Comparison of ENCODE assay signal across 2 cellular contexts in the genomic region with DNA sequence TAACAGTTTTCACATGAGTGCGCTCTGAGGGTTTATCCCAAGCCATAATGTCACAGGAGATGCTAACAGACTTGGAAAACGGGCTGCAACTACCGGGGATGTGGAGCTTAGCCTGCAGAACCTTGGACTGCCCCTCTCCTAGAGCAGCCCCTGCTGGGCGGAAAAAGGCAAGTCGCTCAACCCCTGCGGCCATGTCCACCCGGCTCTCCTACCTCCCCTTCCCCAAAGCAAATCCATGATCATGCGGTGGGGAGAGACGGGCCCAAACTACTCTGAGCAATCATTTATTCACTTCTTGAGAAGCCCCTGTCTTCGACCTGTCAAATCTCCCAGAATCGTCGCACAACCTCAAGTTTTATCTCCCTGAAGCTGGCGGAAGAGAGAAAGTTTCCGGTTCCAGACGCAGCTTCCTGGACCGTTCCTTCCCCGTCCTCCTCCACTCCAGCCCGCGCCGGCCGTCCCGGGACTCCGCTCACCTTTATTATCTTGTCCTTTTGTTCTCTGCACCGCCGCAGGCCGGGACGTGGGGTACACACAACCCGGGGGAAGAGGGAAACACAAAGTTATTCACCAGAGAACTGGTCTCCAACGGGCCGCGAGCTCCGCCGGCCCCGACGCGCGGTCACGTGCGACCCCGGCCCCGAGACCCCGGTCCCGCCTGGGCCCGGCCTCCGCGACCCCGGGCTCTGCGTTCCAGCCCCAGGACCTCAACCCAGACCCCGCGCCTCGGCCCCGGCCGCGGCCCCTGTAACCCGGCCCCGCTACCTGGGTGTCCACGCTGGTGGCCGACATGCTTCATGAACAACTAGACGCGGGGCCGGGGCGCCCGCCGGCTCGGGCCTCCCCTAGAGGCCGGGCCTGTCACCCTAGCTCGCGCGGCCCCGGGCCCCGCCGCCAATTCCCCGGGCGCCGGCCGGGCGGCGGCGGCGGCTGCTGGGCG.
TF ChIP-seq lines count a peak whose summit lies in the region.

No MANE protein-coding gene starts in this region.

TF ChIP-seq in SK-N-SH treated with all-trans-retinoic acid at 6 μM for 48 hours, 23 proteins besides CTCF, POLR2A, EP300 and RAD21:
- TF ChIP-seq ZNF8 (CRISPR knock-in tag; IDR thresholded peaks at IDR 0.05) (no peak), PPARA (CRISPR knock-in tag; IDR thresholded peaks at IDR 0.05; ENCODE audit: borderline replicate concordance) (no peak), ZFP30 (CRISPR knock-in tag; IDR thresholded peaks at IDR 0.05) (no peak), GLIS3 (CRISPR knock-in tag; IDR thresholded peaks at IDR 0.05) (no peak), ESRRG (CRISPR knock-in tag; IDR thresholded peaks at IDR 0.05) (no peak), ZC3H10 (CRISPR knock-in tag; IDR thresholded peaks at IDR 0.05) (no peak), ISL1 (CRISPR knock-in tag; IDR thresholded peaks at IDR 0.05) (no peak), BACH2 (CRISPR knock-in tag; IDR thresholded peaks at IDR 0.05; ENCODE audit: borderline replicate concordance) (no peak), ZFP3 (CRISPR knock-in tag; IDR thresholded peaks at IDR 0.05) (no peak), SNAI2 (CRISPR knock-in tag; IDR thresholded peaks at IDR 0.05) (no peak), ZNF70 (CRISPR knock-in tag; IDR thresholded peaks at IDR 0.05) (no peak), ARNTL (CRISPR knock-in tag; IDR thresholded peaks at IDR 0.05; ENCODE audit: borderline replicate concordance, low read depth) (no peak), TOX (CRISPR knock-in tag; IDR thresholded peaks at IDR 0.05; ENCODE audit: borderline replicate concordance) (no peak), ZNF565 (CRISPR knock-in tag; conservative IDR thresholded peaks at IDR 0.05; ENCODE audit: low read depth) (no peak), TCF4 (CRISPR knock-in tag; IDR thresholded peaks at IDR 0.05; ENCODE audit: borderline replicate concordance) (no peak), CSDC2 (CRISPR knock-in tag; IDR thresholded peaks at IDR 0.05) (no peak)
- TF ChIP-seq, protein P1, sequence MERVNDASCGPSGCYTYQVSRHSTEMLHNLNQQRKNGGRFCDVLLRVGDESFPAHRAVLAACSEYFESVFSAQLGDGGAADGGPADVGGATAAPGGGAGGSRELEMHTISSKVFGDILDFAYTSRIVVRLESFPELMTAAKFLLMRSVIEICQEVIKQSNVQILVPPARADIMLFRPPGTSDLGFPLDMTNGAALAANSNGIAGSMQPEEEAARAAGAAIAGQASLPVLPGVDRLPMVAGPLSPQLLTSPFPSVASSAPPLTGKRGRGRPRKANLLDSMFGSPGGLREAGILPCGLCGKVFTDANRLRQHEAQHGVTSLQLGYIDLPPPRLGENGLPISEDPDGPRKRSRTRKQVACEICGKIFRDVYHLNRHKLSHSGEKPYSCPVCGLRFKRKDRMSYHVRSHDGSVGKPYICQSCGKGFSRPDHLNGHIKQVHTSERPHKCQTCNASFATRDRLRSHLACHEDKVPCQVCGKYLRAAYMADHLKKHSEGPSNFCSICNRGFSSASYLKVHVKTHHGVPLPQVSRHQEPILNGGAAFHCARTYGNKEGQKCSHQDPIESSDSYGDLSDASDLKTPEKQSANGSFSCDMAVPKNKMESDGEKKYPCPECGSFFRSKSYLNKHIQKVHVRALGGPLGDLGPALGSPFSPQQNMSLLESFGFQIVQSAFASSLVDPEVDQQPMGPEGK (CRISPR knock-in tag; IDR thresholded peaks at IDR 0.05; ENCODE audit: borderline replicate concordance) = no peak
- TF ChIP-seq, protein P2, sequence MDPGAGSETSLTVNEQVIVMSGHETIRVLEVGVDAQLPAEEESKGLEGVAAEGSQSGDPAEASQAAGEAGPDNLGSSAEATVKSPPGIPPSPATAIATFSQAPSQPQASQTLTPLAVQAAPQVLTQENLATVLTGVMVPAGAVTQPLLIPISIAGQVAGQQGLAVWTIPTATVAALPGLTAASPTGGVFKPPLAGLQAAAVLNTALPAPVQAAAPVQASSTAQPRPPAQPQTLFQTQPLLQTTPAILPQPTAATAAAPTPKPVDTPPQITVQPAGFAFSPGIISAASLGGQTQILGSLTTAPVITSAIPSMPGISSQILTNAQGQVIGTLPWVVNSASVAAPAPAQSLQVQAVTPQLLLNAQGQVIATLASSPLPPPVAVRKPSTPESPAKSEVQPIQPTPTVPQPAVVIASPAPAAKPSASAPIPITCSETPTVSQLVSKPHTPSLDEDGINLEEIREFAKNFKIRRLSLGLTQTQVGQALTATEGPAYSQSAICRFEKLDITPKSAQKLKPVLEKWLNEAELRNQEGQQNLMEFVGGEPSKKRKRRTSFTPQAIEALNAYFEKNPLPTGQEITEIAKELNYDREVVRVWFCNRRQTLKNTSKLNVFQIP (CRISPR knock-in tag; IDR thresholded peaks at IDR 0.05; ENCODE audit: borderline replicate concordance, low read depth) = no peak
- TF ChIP-seq, protein P3, sequence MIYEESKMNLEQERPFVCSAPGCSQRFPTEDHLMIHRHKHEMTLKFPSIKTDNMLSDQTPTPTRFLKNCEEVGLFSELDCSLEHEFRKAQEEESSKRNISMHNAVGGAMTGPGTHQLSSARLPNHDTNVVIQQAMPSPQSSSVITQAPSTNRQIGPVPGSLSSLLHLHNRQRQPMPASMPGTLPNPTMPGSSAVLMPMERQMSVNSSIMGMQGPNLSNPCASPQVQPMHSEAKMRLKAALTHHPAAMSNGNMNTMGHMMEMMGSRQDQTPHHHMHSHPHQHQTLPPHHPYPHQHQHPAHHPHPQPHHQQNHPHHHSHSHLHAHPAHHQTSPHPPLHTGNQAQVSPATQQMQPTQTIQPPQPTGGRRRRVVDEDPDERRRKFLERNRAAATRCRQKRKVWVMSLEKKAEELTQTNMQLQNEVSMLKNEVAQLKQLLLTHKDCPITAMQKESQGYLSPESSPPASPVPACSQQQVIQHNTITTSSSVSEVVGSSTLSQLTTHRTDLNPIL (CRISPR knock-in tag; IDR thresholded peaks at IDR 0.05; ENCODE audit: low read depth) = no peak
- TF ChIP-seq, protein P4, sequence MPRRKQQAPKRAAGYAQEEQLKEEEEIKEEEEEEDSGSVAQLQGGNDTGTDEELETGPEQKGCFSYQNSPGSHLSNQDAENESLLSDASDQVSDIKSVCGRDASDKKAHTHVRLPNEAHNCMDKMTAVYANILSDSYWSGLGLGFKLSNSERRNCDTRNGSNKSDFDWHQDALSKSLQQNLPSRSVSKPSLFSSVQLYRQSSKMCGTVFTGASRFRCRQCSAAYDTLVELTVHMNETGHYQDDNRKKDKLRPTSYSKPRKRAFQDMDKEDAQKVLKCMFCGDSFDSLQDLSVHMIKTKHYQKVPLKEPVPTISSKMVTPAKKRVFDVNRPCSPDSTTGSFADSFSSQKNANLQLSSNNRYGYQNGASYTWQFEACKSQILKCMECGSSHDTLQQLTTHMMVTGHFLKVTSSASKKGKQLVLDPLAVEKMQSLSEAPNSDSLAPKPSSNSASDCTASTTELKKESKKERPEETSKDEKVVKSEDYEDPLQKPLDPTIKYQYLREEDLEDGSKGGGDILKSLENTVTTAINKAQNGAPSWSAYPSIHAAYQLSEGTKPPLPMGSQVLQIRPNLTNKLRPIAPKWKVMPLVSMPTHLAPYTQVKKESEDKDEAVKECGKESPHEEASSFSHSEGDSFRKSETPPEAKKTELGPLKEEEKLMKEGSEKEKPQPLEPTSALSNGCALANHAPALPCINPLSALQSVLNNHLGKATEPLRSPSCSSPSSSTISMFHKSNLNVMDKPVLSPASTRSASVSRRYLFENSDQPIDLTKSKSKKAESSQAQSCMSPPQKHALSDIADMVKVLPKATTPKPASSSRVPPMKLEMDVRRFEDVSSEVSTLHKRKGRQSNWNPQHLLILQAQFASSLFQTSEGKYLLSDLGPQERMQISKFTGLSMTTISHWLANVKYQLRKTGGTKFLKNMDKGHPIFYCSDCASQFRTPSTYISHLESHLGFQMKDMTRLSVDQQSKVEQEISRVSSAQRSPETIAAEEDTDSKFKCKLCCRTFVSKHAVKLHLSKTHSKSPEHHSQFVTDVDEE (CRISPR knock-in tag; IDR thresholded peaks at IDR 0.05) = no peak

TF ChIP-seq in H1, 55 proteins besides CTCF, POLR2A, EP300 and RAD21 (continues in another document):
- TF ChIP-seq YY1 (IDR thresholded peaks at IDR 0.05; ENCODE audit: low read depth, low read length) = peak; percentile 59
- TF ChIP-seq NRF1 (IDR thresholded peaks at IDR 0.05; ENCODE audit: low read depth, low read length) = no peak
- TF ChIP-seq, protein P5, sequence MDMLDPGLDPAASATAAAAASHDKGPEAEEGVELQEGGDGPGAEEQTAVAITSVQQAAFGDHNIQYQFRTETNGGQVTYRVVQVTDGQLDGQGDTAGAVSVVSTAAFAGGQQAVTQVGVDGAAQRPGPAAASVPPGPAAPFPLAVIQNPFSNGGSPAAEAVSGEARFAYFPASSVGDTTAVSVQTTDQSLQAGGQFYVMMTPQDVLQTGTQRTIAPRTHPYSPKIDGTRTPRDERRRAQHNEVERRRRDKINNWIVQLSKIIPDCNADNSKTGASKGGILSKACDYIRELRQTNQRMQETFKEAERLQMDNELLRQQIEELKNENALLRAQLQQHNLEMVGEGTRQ (IDR thresholded peaks at IDR 0.05; ENCODE audit: low read length) = no peak
- TF ChIP-seq GABPA (IDR thresholded peaks at IDR 0.05; ENCODE audit: borderline replicate concordance, insufficient read depth, low read length) = peak; percentile 27; the same call in 1 of the 2 replicates
- no peak for TF ChIP-seq KDM1A (IDR thresholded peaks at IDR 0.05; ENCODE audit: borderline replicate concordance, low read length)
- TF ChIP-seq CHD2 (IDR thresholded peaks at IDR 0.05; ENCODE audit: low read length) = no peak
- TF ChIP-seq PHF8 (conservative IDR thresholded peaks at IDR 0.05; ENCODE audit: low read depth, low read length) = peak; percentile 55
- TF ChIP-seq, protein P6, sequence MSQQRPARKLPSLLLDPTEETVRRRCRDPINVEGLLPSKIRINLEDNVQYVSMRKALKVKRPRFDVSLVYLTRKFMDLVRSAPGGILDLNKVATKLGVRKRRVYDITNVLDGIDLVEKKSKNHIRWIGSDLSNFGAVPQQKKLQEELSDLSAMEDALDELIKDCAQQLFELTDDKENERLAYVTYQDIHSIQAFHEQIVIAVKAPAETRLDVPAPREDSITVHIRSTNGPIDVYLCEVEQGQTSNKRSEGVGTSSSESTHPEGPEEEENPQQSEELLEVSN (IDR thresholded peaks at IDR 0.05) = no peak
- TF ChIP-seq TBP (IDR thresholded peaks at IDR 0.05; ENCODE audit: low read depth, low read length) = no peak
- TF ChIP-seq, protein P7, sequence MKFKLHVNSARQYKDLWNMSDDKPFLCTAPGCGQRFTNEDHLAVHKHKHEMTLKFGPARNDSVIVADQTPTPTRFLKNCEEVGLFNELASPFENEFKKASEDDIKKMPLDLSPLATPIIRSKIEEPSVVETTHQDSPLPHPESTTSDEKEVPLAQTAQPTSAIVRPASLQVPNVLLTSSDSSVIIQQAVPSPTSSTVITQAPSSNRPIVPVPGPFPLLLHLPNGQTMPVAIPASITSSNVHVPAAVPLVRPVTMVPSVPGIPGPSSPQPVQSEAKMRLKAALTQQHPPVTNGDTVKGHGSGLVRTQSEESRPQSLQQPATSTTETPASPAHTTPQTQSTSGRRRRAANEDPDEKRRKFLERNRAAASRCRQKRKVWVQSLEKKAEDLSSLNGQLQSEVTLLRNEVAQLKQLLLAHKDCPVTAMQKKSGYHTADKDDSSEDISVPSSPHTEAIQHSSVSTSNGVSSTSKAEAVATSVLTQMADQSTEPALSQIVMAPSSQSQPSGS (IDR thresholded peaks at IDR 0.05; ENCODE audit: low read length) = no peak
- TF ChIP-seq SAP30 (IDR thresholded peaks at IDR 0.05; ENCODE audit: insufficient read depth, insufficient replicate concordance, low read length) = peak; percentile 83
